Comparison of ENCODE assay signal across 17 cellular contexts in genomic region chr13:28355046-28355821, GRCh38.
DNase-seq lines count a peak whose midpoint lies in the region; TF ChIP-seq lines count a peak whose summit lies in the region.
"Had no signal": no experiment of that assay in that cellular context is flagged by ENCODE, and none has a peak within 500 bp of the region (broad histone marks: within the 10 kb centered on the region; RNA-seq: fewer than 3 reads in every experiment).

No MANE protein-coding gene starts in this region.

- H2BK120ac ChIP-seq in trophoblast cell (ENCODE audit: insufficient read depth, low read length, poor library complexity): peak overlapping the region; percentile 5

- H3K4me3 ChIP-seq in endodermal cell (ENCODE audit: low read length): no peak overlapping the region
- H3K4me3 ChIP-seq in trophoblast cell (ENCODE audit: low read depth, low read length): no peak overlapping the region
- H3K4me3 ChIP-seq in esophagus squamous epithelium: no peak overlapping the region
- no peak overlapping the region for H3K4me3 ChIP-seq in dorsolateral prefrontal cortex
- H3K4me3 ChIP-seq: colonic mucosa, ovary, PC-9, upper lobe of right lung had no signal

- no peak overlapping the region for H3K4me3 Mint-ChIP-seq in activated CD4-positive, alpha-beta memory T cell treated with anti-CD3 and anti-CD28 coated beads, Interleukin-2, amount 10 ng/mL, durations not matched to agents 7 days and 5 days
- no peak overlapping the region for H3K4me3 Mint-ChIP-seq in activated CD4-positive, alpha-beta memory T cell treated with anti-CD3 and anti-CD28 coated beads for 36 hours
- no peak overlapping the region for H3K4me3 Mint-ChIP-seq in endodermal cell
- H3K4me3 Mint-ChIP-seq: activated B cell treated with CpG ODN at 0.5 μM for 24 hours had no signal

- H4K8ac ChIP-seq in trophoblast cell (ENCODE audit: low read depth, low read length): no peak overlapping the region

- POLR2A ChIA-PET in activated CD4-positive, alpha-beta memory T cell treated with anti-CD3 and anti-CD28 coated beads, Interleukin-2, amount 10 ng/mL, durations not matched to agents 7 days and 5 days (lab: Charles Lee): no interaction called here
- POLR2A ChIA-PET in activated CD4-positive, alpha-beta memory T cell treated with anti-CD3 and anti-CD28 coated beads for 36 hours (lab: Charles Lee): no interaction called here

- peak overlapping the region; percentile 15 for H4K91ac ChIP-seq in trophoblast cell (ENCODE audit: low read depth, low read length)

- no peak for DNase-seq in activated CD4-positive, alpha-beta memory T cell treated with anti-CD3 and anti-CD28 coated beads, Interleukin-2, amount 10 ng/mL, durations not matched to agents 7 days and 5 days
- DNase-seq in activated CD4-positive, alpha-beta memory T cell treated with anti-CD3 and anti-CD28 coated beads for 36 hours: no peak
- DNase-seq in NCI-H82 (lab: John Stamatoyannopoulos, UW): peak; percentile 81
- DNase-seq in endodermal cell: no peak
- peak; percentile 69 to 76 for DNase-seq in trophoblast cell
- no peak for DNase-seq in esophagus squamous epithelium (lab: John Stamatoyannopoulos, UW)
- DNase-seq in dorsolateral prefrontal cortex: no peak
- no peak for DNase-seq in LoVo (ENCODE audit: low spot score)
- DNase-seq: activated B cell treated with CpG ODN at 0.5 μM for 24 hours, amniotic stem cell, colonic mucosa, head of caudate nucleus, NCI-H2081 treated with DMSO at 0.1 percent for 48 hours, NCI-H69, ovary, PC-9, upper lobe of right lung had no signal

- no peak for TF ChIP-seq CTCF in endodermal cell (conservative IDR thresholded peaks at IDR 0.05)
- TF ChIP-seq CTCF in esophagus squamous epithelium (IDR thresholded peaks at IDR 0.05): no peak
- TF ChIP-seq CTCF in dorsolateral prefrontal cortex (IDR thresholded peaks at IDR 0.05 in 54 of 56, conservative IDR thresholded peaks at IDR 0.05 in 2 of 56; ENCODE audit: low read depth in 1 of 56, partially characterized antibody in 56 of 56): no peak

- H3K18ac ChIP-seq in trophoblast cell (ENCODE audit: low read length): no peak overlapping the region

- H3K9me3 ChIP-seq in endodermal cell (ENCODE audit: control insufficient read depth, low read length): no peaks in the 10 kb centered on the region
- no peaks in the 10 kb centered on the region for H3K9me3 ChIP-seq in trophoblast cell (ENCODE audit: insufficient read depth, low read depth, low read length)
- H3K9me3 ChIP-seq in esophagus squamous epithelium: no peaks in the 10 kb centered on the region
- H3K9me3 ChIP-seq: colonic mucosa, ovary, upper lobe of right lung had no signal

- WGBS in endodermal cell (ENCODE audit: insufficient coverage in 1 of 2, insufficient read length in 1 of 2), 2 experiments: 89 to 92% methylated on average over 12 to 14 of the region's 14 CpGs
- no CpG with 5 or more reads among the region's 14 CpGs for WGBS in trophoblast cell (ENCODE audit: extremely low coverage, insufficient coverage, insufficient read length)
- WGBS in esophagus squamous epithelium, 2 donors: 83 to 85% methylated on average over 10 to 14 of the region's 14 CpGs

- H3K79me1 ChIP-seq in trophoblast cell (ENCODE audit: low read length): peaks cover 11% of the 10 kb centered on the region

- H2AFZ ChIP-seq in trophoblast cell (ENCODE audit: insufficient read depth, low read length, poor library complexity): no peak overlapping the region
- H2AFZ ChIP-seq: PC-9 had no signal

- H3K36me3 Mint-ChIP-seq in activated CD4-positive, alpha-beta memory T cell treated with anti-CD3 and anti-CD28 coated beads, Interleukin-2, amount 10 ng/mL, durations not matched to agents 7 days and 5 days (ENCODE audit: low read depth): peaks cover 17% of the 10 kb centered on the region
- no peaks in the 10 kb centered on the region for H3K36me3 Mint-ChIP-seq in activated CD4-positive, alpha-beta memory T cell treated with anti-CD3 and anti-CD28 coated beads for 36 hours
- H3K36me3 Mint-ChIP-seq in endodermal cell (ENCODE audit: low read depth): no peaks in the 10 kb centered on the region

- H3K4ac ChIP-seq in trophoblast cell (ENCODE audit: low read depth, low read length): no peak overlapping the region

- H2AK5ac ChIP-seq in trophoblast cell (ENCODE audit: low read length): no peak overlapping the region

- intact Hi-C loops in activated CD4-positive, alpha-beta memory T cell treated with anti-CD3 and anti-CD28 coated beads for 36 hours (cut with micrococcal nuclease): no loop called here
- intact Hi-C loops in esophagus squamous epithelium (cut with DNase I) (no loop called here), dorsolateral prefrontal cortex (cut with DNase I) (no loop called here)

- no peaks in the 10 kb centered on the region for H3K27me3 Mint-ChIP-seq in activated CD4-positive, alpha-beta memory T cell treated with anti-CD3 and anti-CD28 coated beads, Interleukin-2, amount 10 ng/mL, durations not matched to agents 7 days and 5 days
- H3K27me3 Mint-ChIP-seq in activated CD4-positive, alpha-beta memory T cell treated with anti-CD3 and anti-CD28 coated beads for 36 hours: no peaks in the 10 kb centered on the region
- no peaks in the 10 kb centered on the region for H3K27me3 Mint-ChIP-seq in endodermal cell (ENCODE audit: insufficient read depth)
- H3K27me3 Mint-ChIP-seq: activated B cell treated with CpG ODN at 0.5 μM for 24 hours had no signal

- H4K12ac ChIP-seq in trophoblast cell (ENCODE audit: low read depth, low read length): no peak overlapping the region

- H3K9ac ChIP-seq in endodermal cell (ENCODE audit: extremely low read depth, low read length, poor library complexity, severe bottlenecking): no peak overlapping the region
- H3K9ac ChIP-seq in trophoblast cell (ENCODE audit: low read length): no peak overlapping the region

- no peak overlapping the region for H3K4me2 ChIP-seq in trophoblast cell (ENCODE audit: low read length)
- H3K4me2 ChIP-seq: PC-9 had no signal

- H3K9me3 Mint-ChIP-seq in activated CD4-positive, alpha-beta memory T cell treated with anti-CD3 and anti-CD28 coated beads, Interleukin-2, amount 10 ng/mL, durations not matched to agents 7 days and 5 days: peaks cover 11% of the 10 kb centered on the region
- no peaks in the 10 kb centered on the region for H3K9me3 Mint-ChIP-seq in activated CD4-positive, alpha-beta memory T cell treated with anti-CD3 and anti-CD28 coated beads for 36 hours
- H3K9me3 Mint-ChIP-seq in endodermal cell: no peaks in the 10 kb centered on the region
- H3K9me3 Mint-ChIP-seq: activated B cell treated with CpG ODN at 0.5 μM for 24 hours had no signal

- H2BK5ac ChIP-seq in trophoblast cell (ENCODE audit: low read depth, low read length, poor library complexity): no peak overlapping the region

- H3K36me3 ChIP-seq in endodermal cell (ENCODE audit: control insufficient read depth, insufficient read depth, low read length): no peaks in the 10 kb centered on the region
- H3K36me3 ChIP-seq in trophoblast cell (ENCODE audit: control insufficient read depth in 1 of 2, insufficient read depth in 2 of 2, low read length in 2 of 2): no peaks in the 10 kb centered on the region
- H3K36me3 ChIP-seq in esophagus squamous epithelium: no peaks in the 10 kb centered on the region
- H3K36me3 ChIP-seq: colonic mucosa, ovary, upper lobe of right lung had no signal

- peaks cover 7% of the 10 kb centered on the region for H3K4me1 ChIP-seq in endodermal cell (ENCODE audit: control insufficient read depth, insufficient read depth, low read length)
- peaks cover 11 to 18% of the 10 kb centered on the region in 2 experiments for H3K4me1 ChIP-seq in trophoblast cell (ENCODE audit: control insufficient read depth in 1 of 2, insufficient read depth in 2 of 2, low read length in 2 of 2)
- peaks cover 0 to 4% (median 0%) of the 10 kb centered on the region in 3 donors for H3K4me1 ChIP-seq in esophagus squamous epithelium
- H3K4me1 ChIP-seq: colonic mucosa, upper lobe of right lung had no signal

- no peak for TF ChIP-seq POLR2A in esophagus squamous epithelium (IDR thresholded peaks at IDR 0.05)

- no peak overlapping the region for H3K23ac ChIP-seq in trophoblast cell (ENCODE audit: low read length)

- peaks cover 46% of the 10 kb centered on the region for H3K4me1 Mint-ChIP-seq in activated CD4-positive, alpha-beta memory T cell treated with anti-CD3 and anti-CD28 coated beads, Interleukin-2, amount 10 ng/mL, durations not matched to agents 7 days and 5 days
- peaks cover 18% of the 10 kb centered on the region for H3K4me1 Mint-ChIP-seq in activated CD4-positive, alpha-beta memory T cell treated with anti-CD3 and anti-CD28 coated beads for 36 hours (ENCODE audit: low read depth)
- H3K4me1 Mint-ChIP-seq in endodermal cell: peaks cover 33% of the 10 kb centered on the region

- no peaks in the 10 kb centered on the region for H3K27me3 ChIP-seq in endodermal cell (ENCODE audit: control insufficient read depth, insufficient read depth, low read length, poor library complexity, severe bottlenecking)
- no peaks in the 10 kb centered on the region for H3K27me3 ChIP-seq in trophoblast cell (ENCODE audit: insufficient read depth, low read length)
- H3K27me3 ChIP-seq in esophagus squamous epithelium: peaks cover 0 to 3% (median 0%) of the 10 kb centered on the region in 4 donors
- H3K27me3 ChIP-seq in dorsolateral prefrontal cortex: peaks cover 0 to 5% (median 0%) of the 10 kb centered on the region in 45 donors
- H3K27me3 ChIP-seq: colonic mucosa, ovary, upper lobe of right lung had no signal

- H3K14ac ChIP-seq in trophoblast cell (ENCODE audit: low read length): no peak overlapping the region

- H2BK12ac ChIP-seq in trophoblast cell (ENCODE audit: low read length): peak overlapping the region; percentile 51

- H3K27ac ChIP-seq in endodermal cell (ENCODE audit: low read depth, low read length) (no peak overlapping the region), trophoblast cell (ENCODE audit: low read depth, low read length) (peak overlapping the region; percentile 44), esophagus squamous epithelium (no peak overlapping the region), dorsolateral prefrontal cortex (peak overlapping the region in 1 of 59 donors; percentile 48)
- H3K27ac ChIP-seq: colonic mucosa, ovary, PC-9, upper lobe of right lung had no signal

- CTCF ChIA-PET in activated CD4-positive, alpha-beta memory T cell treated with anti-CD3 and anti-CD28 coated beads, Interleukin-2, amount 10 ng/mL, durations not matched to agents 7 days and 5 days (lab: Charles Lee): no interaction called here
- CTCF ChIA-PET in activated CD4-positive, alpha-beta memory T cell treated with anti-CD3 and anti-CD28 coated beads for 36 hours (lab: Charles Lee): no interaction called here

- H3K79me2 ChIP-seq in trophoblast cell (ENCODE audit: control insufficient read depth, insufficient read depth, low read length, poor library complexity): no peaks in the 10 kb centered on the region

- H3K27ac Mint-ChIP-seq in activated CD4-positive, alpha-beta memory T cell treated with anti-CD3 and anti-CD28 coated beads, Interleukin-2, amount 10 ng/mL, durations not matched to agents 7 days and 5 days: peak overlapping the region; percentile 47
- H3K27ac Mint-ChIP-seq in activated CD4-positive, alpha-beta memory T cell treated with anti-CD3 and anti-CD28 coated beads for 36 hours: no peak overlapping the region
- H3K27ac Mint-ChIP-seq in endodermal cell: peak overlapping the region; percentile 56
- H3K27ac Mint-ChIP-seq: activated B cell treated with CpG ODN at 0.5 μM for 24 hours had no signal

Comparison
In these comparisons a context has a peak if more than half of its experiments do, and no peak if none do; other contexts are left out.
1. DNase-seq: peak in NCI-H82 (single experiment) and trophoblast cell (2 of 2); none in activated CD4-positive, alpha-beta memory T cell treated with anti-CD3 and anti-CD28 coated beads, Interleukin-2, amount 10 ng/mL, durations not matched to agents 7 days and 5 days (single experiment), activated CD4-positive, alpha-beta memory T cell treated with anti-CD3 and anti-CD28 coated beads for 36 hours (single experiment), endodermal cell (single experiment), esophagus squamous epithelium (single experiment), dorsolateral prefrontal cortex (0 of 10) and LoVo (single experiment).